ENCODE assay signal across 8 cellular contexts in genomic region chr20:58895099-58895795, GRCh38. TPM values are rescaled to one million over a fixed set of nuclear protein-coding genes. Genes with fewer than 3 reads are reported as not detected.
A peak's percentile ranks its signal among the peaks of the same experiment; 100 is the strongest.
DNase-seq lines count a peak whose midpoint lies in the region; ATAC-seq lines count a peak whose summit lies in the region.

No MANE protein-coding gene starts in this region.

- ATAC-seq in stimulated activated naive CD8-positive, alpha-beta T cell treated with anti-CD3 and anti-CD28 coated beads, Interleukin-15, Interleukin-2, amounts not matched to agents 100 U/mL and 50 U/mL, for 24 hours, result no peak
- ATAC-seq in memory B cell (ENCODE audit: low read depth) (no peak), GM21526 (IDR thresholded peaks at IDR 0.05; ENCODE audit: low FRiP score, unreplicated experiment) (no peak), HG03520 (IDR thresholded peaks at IDR 0.05; ENCODE audit: unreplicated experiment) (no peak), left lobe of liver (no peak)

- peaks cover 71% of the 10 kb centered on the region for H3K36me3 Mint-ChIP-seq in stimulated activated naive CD8-positive, alpha-beta T cell treated with anti-CD3 and anti-CD28 coated beads, Interleukin-15, Interleukin-2, amounts not matched to agents 100 ng/mL and 50 ng/mL, for 24 hours (ENCODE audit: low read depth)
- H3K36me3 Mint-ChIP-seq in memory B cell, result peaks cover 18% of the 10 kb centered on the region

- peak overlapping the region; percentile 94 for H3K4me3 Mint-ChIP-seq in stimulated activated naive CD8-positive, alpha-beta T cell treated with anti-CD3 and anti-CD28 coated beads, Interleukin-15, Interleukin-2, amounts not matched to agents 100 ng/mL and 50 ng/mL, for 24 hours
- H3K4me3 Mint-ChIP-seq in memory B cell, result peak overlapping the region; percentile 50

- no peaks in the 10 kb centered on the region for H3K27me3 Mint-ChIP-seq in stimulated activated naive CD8-positive, alpha-beta T cell treated with anti-CD3 and anti-CD28 coated beads, Interleukin-15, Interleukin-2, amounts not matched to agents 100 ng/mL and 50 ng/mL, for 24 hours
- no peaks in the 10 kb centered on the region for H3K27me3 Mint-ChIP-seq in memory B cell

- H3K27ac Mint-ChIP-seq in stimulated activated naive CD8-positive, alpha-beta T cell treated with anti-CD3 and anti-CD28 coated beads, Interleukin-15, Interleukin-2, amounts not matched to agents 100 ng/mL and 50 ng/mL, for 24 hours, result peak overlapping the region; percentile 92
- H3K27ac Mint-ChIP-seq in memory B cell, result peak overlapping the region; percentile 53

- H3K4me1 Mint-ChIP-seq in stimulated activated naive CD8-positive, alpha-beta T cell treated with anti-CD3 and anti-CD28 coated beads, Interleukin-15, Interleukin-2, amounts not matched to agents 100 ng/mL and 50 ng/mL, for 24 hours (ENCODE audit: low read depth), result peaks cover 74% of the 10 kb centered on the region
- H3K4me1 Mint-ChIP-seq in memory B cell, result peaks cover 42% of the 10 kb centered on the region

- DNase-seq in stimulated activated naive CD8-positive, alpha-beta T cell treated with anti-CD3 and anti-CD28 coated beads, Interleukin-15, Interleukin-2, amounts not matched to agents 100 U/mL and 50 U/mL, for 24 hours, result no peak
- DNase-seq in amniotic epithelial cell (ENCODE audit: low read depth) (peak; percentile 20), memory B cell (ENCODE audit: low spot score in 2 of 2) (no peak), left lobe of liver (ENCODE audit: low spot score) (no peak)
- no peak for DNase-seq in stimulated activated CD8-positive, alpha-beta memory T cell treated with anti-CD3 and anti-CD28 coated beads, Interleukin-4, amount 100 ng/mL, for 48 hours

- H3K9me3 Mint-ChIP-seq in stimulated activated naive CD8-positive, alpha-beta T cell treated with anti-CD3 and anti-CD28 coated beads, Interleukin-15, Interleukin-2, amounts not matched to agents 100 ng/mL and 50 ng/mL, for 24 hours, result no peaks in the 10 kb centered on the region
- H3K9me3 Mint-ChIP-seq in memory B cell, result no peaks in the 10 kb centered on the region

RNA-seq across cellular contexts. Expression of gene GNAS, which starts 42.7 kb away (rescaled TPM):
- 305 TPM for total RNA-seq in left lobe of liver

RNA-seq across cellular contexts. Expression of gene GNAS-AS1, which starts 44.5 kb away (rescaled TPM):
- 0.35 TPM for total RNA-seq in left lobe of liver
